In genomic region chr6:106064766-106065165, GRCh38 we compare ENCODE assay signal across 22 cellular contexts. TPM values are rescaled to one million over a fixed set of nuclear protein-coding genes. Genes with fewer than 3 reads are reported as not detected.
DNase-seq lines count a peak whose midpoint lies in the region; ATAC-seq and TF ChIP-seq lines count a peak whose summit lies in the region.
"Had no signal": no experiment of that assay in that cellular context is flagged by ENCODE, and none has a peak within 500 bp of the region (broad histone marks: within the 10 kb centered on the region; RNA-seq: fewer than 3 reads in every experiment).

No MANE protein-coding gene starts in this region.

- H2BK5ac ChIP-seq in IMR-90 (ENCODE audit: low read depth, low read length, poor library complexity, severe bottlenecking), result peak overlapping the region; percentile 7

- H4K8ac ChIP-seq in IMR-90 (ENCODE audit: low read depth in 2 of 2, low read length in 2 of 2), result peak overlapping the region in 1 of 2 experiments; percentile 71; a peak in 1 of 4 replicates

- peaks cover 8% of the 10 kb centered on the region; the same call in 1 of the 2 replicates for H3K9me1 ChIP-seq in IMR-90 (ENCODE audit: insufficient read depth, low read length)

- H3K27me3 Mint-ChIP-seq in activated naive CD8-positive, alpha-beta T cell treated with anti-CD3 and anti-CD28 coated beads for 36 hours, result peaks cover 16% of the 10 kb centered on the region
- H3K27me3 Mint-ChIP-seq: CD4-positive, CD25-positive, alpha-beta regulatory T cell had no signal

- H3K4ac ChIP-seq in IMR-90 (ENCODE audit: low read depth, low read length), result peak overlapping the region; percentile 85; the same call in 1 of the 2 replicates

- peaks cover 8% of the 10 kb centered on the region for H3K4me1 Mint-ChIP-seq in stimulated activated effector memory CD8-positive, alpha-beta T cell treated with anti-CD3 and anti-CD28 coated beads, Interleukin-12 subunit alpha, Interleukin-12 subunit beta, amount 100 ng/mL, for 72 hours
- no peaks in the 10 kb centered on the region for H3K4me1 Mint-ChIP-seq in activated naive CD8-positive, alpha-beta T cell treated with anti-CD3 and anti-CD28 coated beads for 36 hours
- H3K4me1 Mint-ChIP-seq: B cell; CD4-positive, CD25-positive, alpha-beta regulatory T cell had no signal

- peak overlapping the region; percentile 4; the same call in 1 of the 2 replicates for H4K91ac ChIP-seq in IMR-90 (ENCODE audit: insufficient read depth, low read depth, low read length)

- intact Hi-C loops in left cardiac atrium (cut with DNase I), result no loop called here
- intact Hi-C loops in IMR-90 (cut with micrococcal nuclease), result no loop called here

- no TSS peak for BruUV-seq in IMR-90 (replicated peaks; lab: Mats Ljungman, UMichigan)

- H3K9me3 Mint-ChIP-seq in stimulated activated effector memory CD8-positive, alpha-beta T cell treated with anti-CD3 and anti-CD28 coated beads, Interleukin-12 subunit alpha, Interleukin-12 subunit beta, amount 100 ng/mL, for 72 hours, result no peaks in the 10 kb centered on the region
- H3K9me3 Mint-ChIP-seq in activated naive CD8-positive, alpha-beta T cell treated with anti-CD3 and anti-CD28 coated beads for 36 hours, result no peaks in the 10 kb centered on the region
- H3K9me3 Mint-ChIP-seq: CD4-positive, CD25-positive, alpha-beta regulatory T cell had no signal

- no peak overlapping the region for H3K4me3 Mint-ChIP-seq in stimulated activated effector memory CD8-positive, alpha-beta T cell treated with anti-CD3 and anti-CD28 coated beads, Interleukin-12 subunit alpha, Interleukin-12 subunit beta, amount 100 ng/mL, for 72 hours
- H3K4me3 Mint-ChIP-seq in activated naive CD8-positive, alpha-beta T cell treated with anti-CD3 and anti-CD28 coated beads for 36 hours, result no peak overlapping the region
- H3K4me3 Mint-ChIP-seq: B cell; CD4-positive, CD25-positive, alpha-beta regulatory T cell had no signal

- CTCF ChIA-PET in IMR-90 (lab: Yijun Ruan, JAX), result no interaction called here

- ATAC-seq in left cardiac atrium, result no peak
- ATAC-seq in IMR-90 (ENCODE audit: low read depth), result no peak
- ATAC-seq in stimulated activated effector memory CD8-positive, alpha-beta T cell treated with anti-CD3 and anti-CD28 coated beads, Interleukin-12 subunit alpha, Interleukin-12 subunit beta, amount 100 ng/mL, for 72 hours, result peak; percentile 60
- ATAC-seq: GM12878, PC-3 had no signal

- peak overlapping the region; percentile 83 for H2BK20ac ChIP-seq in IMR-90 (ENCODE audit: low read depth, low read length)

- peak overlapping the region; percentile 29; the same call in 1 of the 2 replicates for H3K18ac ChIP-seq in IMR-90 (ENCODE audit: low read depth, low read length)

- peaks cover 4% of the 10 kb centered on the region for H3K27me3 ChIP-seq in cardiac muscle cell
- H3K27me3 ChIP-seq in IMR-90 (ENCODE audit: control insufficient read depth, insufficient read depth, low read length), result no peaks in the 10 kb centered on the region
- H3K27me3 ChIP-seq in WERI-Rb-1 (ENCODE audit: insufficient read depth, low read depth, severe bottlenecking), result no peaks in the 10 kb centered on the region
- H3K27me3 ChIP-seq: SJCRH30 had no signal

- 60% methylated on average over 1 of the region's 1 CpG; no CpG with 5 or more reads in 1 of the 2 experiments for WGBS in IMR-90 (ENCODE audit: extremely low coverage in 2 of 2, insufficient read length in 1 of 2), 2 experiments

- TF ChIP-seq POLR2A in IMR-90 (IDR thresholded peaks at IDR 0.05; ENCODE audit: low read depth, low read length), result no peak

- H4K20me1 ChIP-seq in IMR-90 (ENCODE audit: insufficient read depth, low read length), result no peaks in the 10 kb centered on the region

- H3K4me3 ChIP-seq in cardiac muscle cell (no peak overlapping the region), IMR-90 (ENCODE audit: insufficient read depth, low read depth, low read length) (no peak overlapping the region), WERI-Rb-1 (ENCODE audit: low read depth, low read length) (no peak overlapping the region)
- H3K4me3 ChIP-seq: GM12878, SJCRH30 had no signal

- H2AFZ ChIP-seq in IMR-90 (replicated peaks; ENCODE audit: low read length, poor library complexity), result peak overlapping the region; percentile 73

- H3K56ac ChIP-seq in IMR-90 (ENCODE audit: extremely low read depth, insufficient read depth, low read length), result no peak overlapping the region; the same call in 1 of the 2 replicates

- POLR2A ChIA-PET in IMR-90 (lab: Charles Lee; ENCODE audit: unreplicated experiment), result no interaction called here

- in situ Hi-C loops in IMR-90 (cut with MboI; ENCODE audit: low sequenced_read_pairs), result no loop called here

- peak overlapping the region; percentile 89 for H2AK9ac ChIP-seq in IMR-90 (replicated peaks; ENCODE audit: low read depth, low read length, poor library complexity)

- H4K5ac ChIP-seq in IMR-90 (ENCODE audit: low read depth, low read length), result no peak overlapping the region

- peak overlapping the region; percentile 63; the same call in 1 of the 2 replicates for H2AK5ac ChIP-seq in IMR-90 (ENCODE audit: low read depth, low read length)

- H3K4me2 ChIP-seq in IMR-90 (ENCODE audit: low read depth, low read length), result no peak overlapping the region

- H3K14ac ChIP-seq in IMR-90 (replicated peaks; ENCODE audit: low read depth, low read length), result peak overlapping the region; percentile 85

- no peak overlapping the region for H3K27ac Mint-ChIP-seq in stimulated activated effector memory CD8-positive, alpha-beta T cell treated with anti-CD3 and anti-CD28 coated beads, Interleukin-12 subunit alpha, Interleukin-12 subunit beta, amount 100 ng/mL, for 72 hours
- no peak overlapping the region for H3K27ac Mint-ChIP-seq in activated naive CD8-positive, alpha-beta T cell treated with anti-CD3 and anti-CD28 coated beads for 36 hours
- H3K27ac Mint-ChIP-seq: B cell; CD4-positive, CD25-positive, alpha-beta regulatory T cell had no signal

- peak overlapping the region; percentile 19; the same call in 1 of the 3 replicates for H2BK15ac ChIP-seq in IMR-90 (ENCODE audit: low read depth, low read length)

- no peaks in the 10 kb centered on the region for H3K79me1 ChIP-seq in IMR-90 (ENCODE audit: low read depth in 1 of 2, low read length in 2 of 2)

- H3K4me1 ChIP-seq in cardiac muscle cell (ENCODE audit: low read depth) (peaks cover 30% of the 10 kb centered on the region), IMR-90 (ENCODE audit: control insufficient read depth, insufficient read depth, low read length) (peaks cover 4% of the 10 kb centered on the region; the same call in 1 of the 2 replicates)

- H2BK120ac ChIP-seq in IMR-90 (ENCODE audit: low read depth, low read length), result peak overlapping the region; percentile 81

- peak overlapping the region; percentile 5 for H3K27ac ChIP-seq in cardiac muscle cell
- no peak overlapping the region for H3K27ac ChIP-seq in IMR-90 (ENCODE audit: insufficient read depth, low read length)
- peak overlapping the region; percentile 61 for H3K27ac ChIP-seq in WERI-Rb-1
- H3K27ac ChIP-seq: RWPE1, SJCRH30 had no signal

- no peaks in the 10 kb centered on the region for H3K36me3 Mint-ChIP-seq in stimulated activated effector memory CD8-positive, alpha-beta T cell treated with anti-CD3 and anti-CD28 coated beads, Interleukin-12 subunit alpha, Interleukin-12 subunit beta, amount 100 ng/mL, for 72 hours
- no peaks in the 10 kb centered on the region for H3K36me3 Mint-ChIP-seq in activated naive CD8-positive, alpha-beta T cell treated with anti-CD3 and anti-CD28 coated beads for 36 hours
- H3K36me3 Mint-ChIP-seq: CD4-positive, CD25-positive, alpha-beta regulatory T cell had no signal

- TF ChIP-seq RAD21 in IMR-90 (IDR thresholded peaks at IDR 0.05; ENCODE audit: low read length), result no peak

- dilution Hi-C loops in IMR-90 (cut with HindIII; ENCODE audit: low sequenced_read_pairs, unreplicated experiment), result no loop called here

- peak overlapping the region; percentile 48; the same call in 1 of the 2 replicates for H3K23ac ChIP-seq in IMR-90 (ENCODE audit: low read depth, low read length)

- H3K36me3 ChIP-seq in cardiac muscle cell (no peaks in the 10 kb centered on the region), IMR-90 (ENCODE audit: control insufficient read depth, insufficient read depth, low read length) (no peaks in the 10 kb centered on the region), WERI-Rb-1 (peaks cover 10% of the 10 kb centered on the region; the same call in 1 of the 2 replicates)
- H3K36me3 ChIP-seq: SJCRH30 had no signal

- TF ChIP-seq CTCF in cardiac muscle cell (IDR thresholded peaks at IDR 0.05; ENCODE audit: low read depth, low read length) (no peak), IMR-90 (conservative IDR thresholded peaks at IDR 0.05; ENCODE audit: low read depth, low read length) (no peak), WERI-Rb-1 (IDR thresholded peaks at IDR 0.05; ENCODE audit: low read depth, low read length) (no peak)

- no peak overlapping the region for H3K9ac ChIP-seq in IMR-90 (ENCODE audit: low read depth, low read length)

- H3K9me3 ChIP-seq in cardiac muscle cell (ENCODE audit: low read depth) (no peaks in the 10 kb centered on the region), IMR-90 (ENCODE audit: control insufficient read depth, insufficient read depth, low read length) (no peaks in the 10 kb centered on the region), WERI-Rb-1 (ENCODE audit: severe bottlenecking) (no peaks in the 10 kb centered on the region)
- H3K9me3 ChIP-seq: SJCRH30 had no signal

- DNase-seq in cardiac muscle cell (ENCODE audit: low read depth in 1 of 2, low spot score in 1 of 2), result no peak
- no peak for DNase-seq in left cardiac atrium
- peak; percentile 37 for DNase-seq in IMR-90
- no peak for DNase-seq in WERI-Rb-1
- DNase-seq in stimulated activated effector memory CD8-positive, alpha-beta T cell treated with anti-CD3 and anti-CD28 coated beads, Interleukin-12 subunit alpha, Interleukin-12 subunit beta, amount 100 ng/mL, for 72 hours (ENCODE audit: low spot score in 2 of 2), result no peak
- no peak for DNase-seq in GM19238 (ENCODE audit: insufficient read length, low spot score)
- no peak for DNase-seq in islet precursor cell
- no peak for DNase-seq in activated naive CD8-positive, alpha-beta T cell treated with anti-CD3 and anti-CD28 coated beads for 36 hours
- DNase-seq: Calu3; CD4-positive, CD25-positive, alpha-beta regulatory T cell; DMS53; NCI-H1436; NCI-H2029 treated with DMSO at 0.1 percent for 48 hours; NCI-H2171 treated with DMSO at 0.1 percent for 48 hours; NCI-H446 treated with DMSO at 0.1 percent for 48 hours; NCI-H748 treated with DMSO at 0.1 percent for 48 hours; SJCRH30; SW 1271 had no signal

TF ChIP-seq in IMR-90, 13 proteins besides CTCF, POLR2A, EP300 and RAD21 (continues in another document):
- TF ChIP-seq NFE2L2 (IDR thresholded peaks at IDR 0.05; ENCODE audit: low read depth, low read length) (no peak), MXI1 (IDR thresholded peaks at IDR 0.05; ENCODE audit: borderline replicate concordance, low read depth, low read length) (no peak), BHLHE40 (IDR thresholded peaks at IDR 0.05; ENCODE audit: low read depth, low read length) (no peak)

RNA-seq across cellular contexts. Expression of gene PRDM1, which starts 21.4 kb away (rescaled TPM):
- total RNA-seq in cardiac muscle cell (0.56 and 2.4 TPM in 2 replicates), left cardiac atrium (1 to 10 TPM; 1.1 to 2.3 TPM), IMR-90 (2012; rRNA removed) (2.3 and 6.9 TPM in 2 replicates)
- polyA plus RNA-seq in cardiac muscle cell (0.67 and 2.9 TPM in 2 replicates), IMR-90 (2012; rRNA removed) (3.0 and 3.9 TPM in 2 replicates)
- 2.5 and 2.9 TPM in 2 replicates for polyA plus RNA-seq in IMR-90 (2012; cell fraction: cytosol; rRNA removed)
- polyA plus RNA-seq in IMR-90 (2012; cell fraction: nucleus; rRNA removed; ENCODE audit: low replicate concordance), result 11.9 and 13.5 TPM in 2 replicates
- 10 to 100 TPM; 13.1 to 13.4 TPM for total RNA-seq in activated naive CD8-positive, alpha-beta T cell treated with anti-CD3 and anti-CD28 coated beads for 36 hours
- total RNA-seq: SJCRH30 had no signal
